In the genomic region with DNA sequence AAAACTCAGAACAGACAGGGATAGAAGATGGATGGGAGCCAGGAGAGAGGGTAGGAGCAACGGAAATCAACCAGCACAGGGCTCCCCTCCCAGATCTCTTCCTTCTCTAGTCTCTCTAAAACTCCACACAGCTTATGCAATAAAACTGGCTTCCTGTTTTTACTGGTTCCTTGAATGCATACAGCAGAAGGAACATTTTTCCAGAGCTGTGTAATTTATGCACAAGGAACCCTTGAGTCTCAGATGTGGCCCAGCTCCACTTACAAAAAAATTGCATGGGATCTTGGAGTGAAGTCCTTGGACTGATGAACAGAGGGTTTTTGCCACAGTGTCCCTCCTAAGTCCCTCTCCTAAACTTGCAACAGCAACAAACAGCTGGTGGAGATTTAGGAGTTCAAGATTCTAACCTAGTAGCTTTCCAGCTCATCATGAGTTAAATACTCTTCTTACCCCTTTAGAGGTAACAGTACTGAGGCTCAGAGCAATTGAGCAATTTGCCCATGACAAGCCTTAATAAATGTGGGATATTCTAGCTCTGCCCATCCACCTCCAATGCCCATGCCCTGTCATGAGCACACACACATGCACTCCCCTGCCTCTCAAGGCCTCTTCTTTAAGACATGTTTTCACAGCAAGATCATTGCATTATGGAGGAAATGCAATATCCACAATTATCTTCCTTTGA, we compare ENCODE assay signal across 12 cellular contexts. TPM values are rescaled to one million over a fixed set of nuclear protein-coding genes. Genes with fewer than 3 reads are reported as not detected.
DNase-seq lines count a peak whose midpoint lies in the region; ATAC-seq and TF ChIP-seq lines count a peak whose summit lies in the region.
"Had no signal": no experiment of that assay in that cellular context is flagged by ENCODE, and none has a peak within 500 bp of the region (broad histone marks: within the 10 kb centered on the region; RNA-seq: fewer than 3 reads in every experiment).

No MANE protein-coding gene starts in this region.

- no peak overlapping the region for H3K27ac ChIP-seq in foreskin keratinocyte
- H3K27ac ChIP-seq in spleen: peak overlapping the region in 6 of 8 donors; percentile 15 to 47 (median 32)
- H3K27ac ChIP-seq: colonic mucosa had no signal

- H3K4me1 Mint-ChIP-seq in naive thymus-derived CD8-positive, alpha-beta T cell: peaks cover 0 to 10% (median 1%) of the 10 kb centered on the region in 4 donors

- H3K4me3 ChIP-seq in HFF-Myc (replicated peaks; ENCODE audit: low read depth, low read length) (no peak overlapping the region), spleen (no peak overlapping the region)
- H3K4me3 ChIP-seq: colonic mucosa, upper lobe of left lung had no signal

- H3K4me1 ChIP-seq in foreskin keratinocyte (peaks cover 17% of the 10 kb centered on the region), spleen (peaks cover 0 to 20% (median 11%) of the 10 kb centered on the region in 6 donors)
- H3K4me1 ChIP-seq: colonic mucosa had no signal

- H3K36me3 ChIP-seq in spleen: no peaks in the 10 kb centered on the region
- H3K36me3 ChIP-seq: colonic mucosa, upper lobe of left lung had no signal

- no peak overlapping the region for H3K27ac Mint-ChIP-seq in naive thymus-derived CD8-positive, alpha-beta T cell

- intact Hi-C loops in spleen (cut with DNase I; ENCODE audit: low total_unique reads): no loop called here
- intact Hi-C loops in posterior vena cava (cut with DNase I): no loop called here

- peaks cover 0 to 8% (median 8%) of the 10 kb centered on the region in 3 donors for H3K36me3 Mint-ChIP-seq in naive thymus-derived CD8-positive, alpha-beta T cell

- H3K4me3 Mint-ChIP-seq in naive thymus-derived CD8-positive, alpha-beta T cell: no peak overlapping the region

- ATAC-seq in foreskin keratinocyte (peak; percentile 44), HG03354 (IDR thresholded peaks at IDR 0.05; ENCODE audit: poor library complexity, severe bottlenecking, unreplicated experiment) (no peak)
- no peak for ATAC-seq in naive thymus-derived CD8-positive, alpha-beta T cell

- POLR2A ChIA-PET in naive thymus-derived CD8-positive, alpha-beta T cell (lab: Charles Lee): no interaction called here

- WGBS in spleen, 5 donors: 11 to 32% (median 13%) methylated on average over 1 of the region's 1 CpG

- peaks cover 0 to 6% (median 0%) of the 10 kb centered on the region in 9 donors for H3K9me3 Mint-ChIP-seq in naive thymus-derived CD8-positive, alpha-beta T cell

- H3K27me3 ChIP-seq in foreskin keratinocyte: no peaks in the 10 kb centered on the region
- no peaks in the 10 kb centered on the region for H3K27me3 ChIP-seq in spleen (replicated peaks in 1 of 7)
- H3K27me3 ChIP-seq: colonic mucosa, upper lobe of left lung had no signal

- DNase-seq in HFF-Myc (ENCODE audit: extremely low read depth, low read depth) (peak; percentile 15), SKM-1 treated with dmso at 0.1 percent for 144 hours (lab: John Stamatoyannopoulos, UW; ENCODE audit: unreplicated experiment) (peak; percentile 60), foreskin keratinocyte (peak in 1 of 2 donors; percentile 41), spleen (no peak), nucleus accumbens (lab: John Stamatoyannopoulos, UW) (no peak), posterior vena cava (ENCODE audit: low spot score) (no peak)
- DNase-seq in naive thymus-derived CD8-positive, alpha-beta T cell: no peak
- DNase-seq: colonic mucosa, DMS79, SHP77, upper lobe of left lung had no signal

- TF ChIP-seq CTCF in HFF-Myc (IDR thresholded peaks at IDR 0.05; ENCODE audit: low read depth, low read length, missing control alignments) (no peak), foreskin keratinocyte (conservative IDR thresholded peaks at IDR 0.05) (no peak), spleen (IDR thresholded peaks at IDR 0.05 in 8 of 11, conservative IDR thresholded peaks at IDR 0.05 in 3 of 11) (no peak)

- no peaks in the 10 kb centered on the region for H3K9me3 ChIP-seq in spleen
- H3K9me3 ChIP-seq: colonic mucosa, upper lobe of left lung had no signal

- no peaks in the 10 kb centered on the region for H3K27me3 Mint-ChIP-seq in naive thymus-derived CD8-positive, alpha-beta T cell

- TF ChIP-seq POLR2A in spleen (IDR thresholded peaks at IDR 0.05): no peak

RNA-seq across cellular contexts. Expression of a gene that starts 18.4 kb away (rescaled TPM):
- total RNA-seq in foreskin keratinocyte: 12.2 and 13.7 TPM in 2 replicates
- polyA plus RNA-seq in foreskin keratinocyte: 11.2 and 14.5 TPM in 2 replicates
- total RNA-seq in spleen: 10 to 100 TPM in 2 of 7 donors, 1 to 10 TPM in 5; 2.8 to 16.6 (median 8.7) TPM
- 1 to 10 TPM; 2.6 to 3.8 (median 3.1) TPM for polyA plus RNA-seq in spleen
- 10 to 100 TPM; 23.1 to 42.2 TPM for total RNA-seq in posterior vena cava
- not detected for total RNA-seq in naive thymus-derived CD8-positive, alpha-beta T cell
- polyA plus RNA-seq in naive thymus-derived CD8-positive, alpha-beta T cell: not detected

RNA-seq across cellular contexts. Expression of a gene that starts 23.5 kb away (rescaled TPM):
- total RNA-seq in foreskin keratinocyte: not detected in 2 replicates
- not detected in 2 replicates for polyA plus RNA-seq in foreskin keratinocyte
- 10 to 100 TPM in 4 of 7 donors, 1 to 10 TPM in 3; 3.6 to 22.5 (median 10.8) TPM for total RNA-seq in spleen
- under 1 TPM; 0.74 to 0.99 (median 0.76) TPM for polyA plus RNA-seq in spleen
- 1 to 10 TPM; 6.8 to 9.4 TPM for total RNA-seq in posterior vena cava
- not detected for total RNA-seq in naive thymus-derived CD8-positive, alpha-beta T cell
- polyA plus RNA-seq in naive thymus-derived CD8-positive, alpha-beta T cell: under 1 TPM in 1 of 3 donors, not detected in 2; 0.07 TPM

Comparison
In these comparisons a context has a peak if more than half of its experiments do, and no peak if none do; other contexts are left out.
1. DNase-seq: peak in HFF-Myc (single experiment) and SKM-1 treated with dmso at 0.1 percent for 144 hours (single experiment); none in spleen (single experiment), nucleus accumbens (0 of 56), posterior vena cava (single experiment) and naive thymus-derived CD8-positive, alpha-beta T cell (0 of 10).